Comparison of ENCODE assay signal across 13 cellular contexts in genomic region chrX:96704661-96705060, GRCh38.
"Had no signal": no experiment of that assay in that cellular context is flagged by ENCODE, and none has a peak within 500 bp of the region (broad histone marks: within the 10 kb centered on the region; RNA-seq: fewer than 3 reads in every experiment).

No MANE protein-coding gene starts in this region.

- H3K4me1 ChIP-seq: body of pancreas, pancreas, transverse colon had no signal

- H3K4me1 Mint-ChIP-seq: activated naive CD4-positive, alpha-beta T cell treated with anti-CD3 and anti-CD28 coated beads, Interleukin-2, amount 10 ng/mL, durations not matched to agents 7 days and 5 days had no signal

- H3K4me3 ChIP-seq: body of pancreas, heart right ventricle, pancreas, right atrium auricular region, transverse colon had no signal

- H3K27ac Mint-ChIP-seq: activated naive CD4-positive, alpha-beta T cell treated with anti-CD3 and anti-CD28 coated beads, Interleukin-2, amount 10 ng/mL, durations not matched to agents 7 days and 5 days; activated T-helper 17 cell treated with anti-CD3 and anti-CD28 coated beads, Interleukin-2, amount 50 U/mL, for 72 hours; stimulated activated memory B cell treated with anti-CD40 and anti-IgM and Interleukin-4, amounts not matched to agents 10 μg/mL and 1 μg/mL and 100 μg/mL, for 72 hours had no signal

- H3K27me3 Mint-ChIP-seq: activated naive CD4-positive, alpha-beta T cell treated with anti-CD3 and anti-CD28 coated beads, Interleukin-2, amount 10 ng/mL, durations not matched to agents 7 days and 5 days; activated T-helper 17 cell treated with anti-CD3 and anti-CD28 coated beads, Interleukin-2, amount 50 U/mL, for 72 hours; stimulated activated memory B cell treated with anti-CD40 and anti-IgM and Interleukin-4, amounts not matched to agents 10 μg/mL and 1 μg/mL and 100 μg/mL, for 72 hours had no signal

- H3K36me3 ChIP-seq: heart right ventricle, pancreas, right atrium auricular region, transverse colon had no signal

- ATAC-seq: activated T-helper 17 cell treated with anti-CD3 and anti-CD28 coated beads, Interleukin-2, amount 50 U/mL, for 72 hours; body of pancreas; esophagus mucosa; pancreas; stimulated activated memory B cell treated with anti-CD40 and anti-IgM and Interleukin-4, amounts not matched to agents 10 μg/mL and 1 μg/mL and 100 μg/mL, for 72 hours had no signal

- H3K9me3 ChIP-seq: body of pancreas, heart right ventricle, pancreas, right atrium auricular region, transverse colon had no signal

- H3K27me3 ChIP-seq: body of pancreas, heart right ventricle, right atrium auricular region, transverse colon had no signal

- H3K9me3 Mint-ChIP-seq: activated naive CD4-positive, alpha-beta T cell treated with anti-CD3 and anti-CD28 coated beads, Interleukin-2, amount 10 ng/mL, durations not matched to agents 7 days and 5 days; activated T-helper 17 cell treated with anti-CD3 and anti-CD28 coated beads, Interleukin-2, amount 50 U/mL, for 72 hours; stimulated activated memory B cell treated with anti-CD40 and anti-IgM and Interleukin-4, amounts not matched to agents 10 μg/mL and 1 μg/mL and 100 μg/mL, for 72 hours had no signal

- H3K4me3 Mint-ChIP-seq: activated naive CD4-positive, alpha-beta T cell treated with anti-CD3 and anti-CD28 coated beads, Interleukin-2, amount 10 ng/mL, durations not matched to agents 7 days and 5 days; activated T-helper 17 cell treated with anti-CD3 and anti-CD28 coated beads, Interleukin-2, amount 50 U/mL, for 72 hours; neural crest cell; stimulated activated memory B cell treated with anti-CD40 and anti-IgM and Interleukin-4, amounts not matched to agents 10 μg/mL and 1 μg/mL and 100 μg/mL, for 72 hours had no signal

- DNase-seq: activated CD4-positive, alpha-beta T cell treated with anti-CD3 and anti-CD28 coated beads, Interleukin-2, amount 50 U/mL, for 1 hour; activated naive CD4-positive, alpha-beta T cell treated with anti-CD3 and anti-CD28 coated beads, Interleukin-2, amount 10 ng/mL, durations not matched to agents 7 days and 5 days; activated T-cell treated with anti-CD3 and anti-CD28 coated beads for 4 hours; body of pancreas; heart right ventricle; pancreas; T-helper 2 cell; transverse colon had no signal

- H3K27ac ChIP-seq: body of pancreas, pancreas, right atrium auricular region, transverse colon had no signal
